In the genomic region with DNA sequence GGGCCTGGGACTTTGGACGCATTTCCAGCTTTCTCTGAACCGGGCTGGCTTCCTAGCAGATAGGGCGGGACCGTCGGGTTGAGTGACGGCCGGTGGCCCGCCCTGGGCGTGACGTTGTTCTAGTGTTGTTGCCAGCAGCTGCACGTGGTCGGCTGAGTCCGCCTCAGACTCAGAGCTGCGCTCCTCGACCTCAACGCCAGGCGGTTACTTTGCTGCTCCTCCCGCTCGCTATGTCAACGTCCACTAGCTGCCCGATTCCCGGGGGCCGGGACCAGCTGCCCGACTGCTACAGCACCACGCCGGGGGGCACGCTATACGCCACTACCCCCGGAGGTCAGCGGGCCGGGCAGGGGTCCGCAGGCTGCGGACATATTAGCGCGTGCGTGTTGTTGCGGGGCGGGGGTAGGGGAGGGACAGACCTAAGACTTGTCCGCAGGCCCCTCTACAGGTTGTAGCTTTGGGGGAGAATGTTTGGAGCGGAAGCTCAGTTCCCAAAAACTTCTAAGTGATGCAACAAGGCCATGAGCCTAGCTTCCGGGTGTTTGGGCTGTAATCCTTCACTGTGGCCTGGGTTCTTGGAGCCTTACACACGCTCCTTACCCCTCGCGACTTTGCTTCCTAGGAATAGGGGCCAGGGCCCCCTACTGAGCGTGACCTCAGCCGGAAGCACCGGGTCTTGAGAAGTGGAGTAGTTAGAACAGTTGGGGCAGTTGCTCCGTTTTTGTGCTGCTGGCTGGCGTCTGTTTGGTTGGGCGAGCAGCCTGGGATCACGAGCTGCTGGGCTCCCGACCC, we compare ENCODE assay signal across 8 cellular contexts. TPM values are rescaled to one million over a fixed set of nuclear protein-coding genes. Genes with fewer than 3 reads are reported as not detected.
DNase-seq lines count a peak whose midpoint lies in the region; ATAC-seq and TF ChIP-seq lines count a peak whose summit lies in the region.

A gene (plus strand): TSS at position 155 of the 792 bp plus-strand sequence. CDS start 76 bp downstream, at position 231.

- no peaks in the 10 kb centered on the region for H3K9me3 Mint-ChIP-seq in activated CD4-positive, alpha-beta T cell treated with anti-CD3 and anti-CD28 coated beads, Interleukin-2, amount 10 ng/mL, durations not matched to agents 24 days and 14 days

- peaks cover 47% of the 10 kb centered on the region for H3K36me3 Mint-ChIP-seq in activated CD4-positive, alpha-beta T cell treated with anti-CD3 and anti-CD28 coated beads, Interleukin-2, amount 10 ng/mL, durations not matched to agents 24 days and 14 days (ENCODE audit: low read depth)

- ATAC-seq in GM18502 (IDR thresholded peaks at IDR 0.05; ENCODE audit: poor library complexity, unreplicated experiment) (peak; percentile 98), HG02943 (IDR thresholded peaks at IDR 0.05; ENCODE audit: low read depth, unreplicated experiment) (peak; percentile 96)

- H3K9ac ChIP-seq in colonic mucosa (ENCODE audit: low read depth in 2 of 2, low read length in 2 of 2) = peak within 1 kb of the TSS; percentile 75 to 89

- H3K27me3 Mint-ChIP-seq in activated CD4-positive, alpha-beta T cell treated with anti-CD3 and anti-CD28 coated beads, Interleukin-2, amount 10 ng/mL, durations not matched to agents 24 days and 14 days = no peaks in the 10 kb centered on the region

- H3K9me3 ChIP-seq in colonic mucosa = no peaks in the 10 kb centered on the region

- DNase-seq in NCI-H2171 (lab: John Stamatoyannopoulos, UW) (peak; percentile 61), colonic mucosa (peak; percentile 98), kidney tubule cell (ENCODE audit: low spot score) (peak; percentile 93), NCI-H446 (lab: John Stamatoyannopoulos, UW) (no peak)
- peak; percentile 96 for DNase-seq in activated CD4-positive, alpha-beta T cell treated with anti-CD3 and anti-CD28 coated beads, Interleukin-2, amount 10 ng/mL, durations not matched to agents 24 days and 14 days
- DNase-seq in stimulated activated CD4-positive, alpha-beta T cell treated with anti-CD3 and anti-CD28 coated beads, Interleukin-1b, Interleukin-23, amount 100 ng/mL, for 1 hour (ENCODE audit: low read depth in 2 of 2) = peak; percentile 49 to 64

- peak; percentile 47 for TF ChIP-seq CTCF in colonic mucosa (IDR thresholded peaks at IDR 0.05)

- H3K4me1 ChIP-seq in colonic mucosa = peaks cover 22% of the 10 kb centered on the region

- H3K27me3 ChIP-seq in colonic mucosa = no peaks in the 10 kb centered on the region

- peak within 1 kb of the TSS; percentile 82 for H3K4me3 Mint-ChIP-seq in activated CD4-positive, alpha-beta T cell treated with anti-CD3 and anti-CD28 coated beads, Interleukin-2, amount 10 ng/mL, durations not matched to agents 24 days and 14 days

- peak within 1 kb of the TSS; percentile 32 for H3K4me3 ChIP-seq in colonic mucosa

- H3K27ac ChIP-seq in colonic mucosa = peak within 1 kb of the TSS; percentile 93

- peaks cover 13% of the 10 kb centered on the region for H3K36me3 ChIP-seq in colonic mucosa

- H3K27ac Mint-ChIP-seq in activated CD4-positive, alpha-beta T cell treated with anti-CD3 and anti-CD28 coated beads, Interleukin-2, amount 10 ng/mL, durations not matched to agents 24 days and 14 days = peak within 1 kb of the TSS; percentile 89

- intact Hi-C loops in activated CD4-positive, alpha-beta T cell treated with anti-CD3 and anti-CD28 coated beads, Interleukin-2, amount 10 ng/mL, durations not matched to agents 24 days and 14 days (cut with micrococcal nuclease) = loop anchor here (1.0 kb wide), 2 partner anchors 10 to 17 kb away; a partner anchor contains a TSS
- intact Hi-C loops in colonic mucosa (cut with DNase I) = loop anchor here (10.0 kb wide), 2 partner anchors 157 to 173 kb away; a partner anchor contains a TSS

- H3K4me1 Mint-ChIP-seq in activated CD4-positive, alpha-beta T cell treated with anti-CD3 and anti-CD28 coated beads, Interleukin-2, amount 10 ng/mL, durations not matched to agents 24 days and 14 days = peaks cover 26% of the 10 kb centered on the region

RNA-seq across cellular contexts. Expression of the gene that starts here (rescaled TPM):
- 13.8 and 13.9 TPM in 2 replicates for total RNA-seq in activated CD4-positive, alpha-beta T cell treated with anti-CD3 and anti-CD28 coated beads, Interleukin-2, amount 10 ng/mL, durations not matched to agents 24 days and 14 days
- 10 to 100 TPM; 13.5 to 13.8 TPM for total RNA-seq in colonic mucosa

Comparison
In these comparisons a context has a peak if more than half of its experiments do, and no peak if none do; other contexts are left out.
1. DNase-seq: peak in NCI-H2171 (single experiment), activated CD4-positive, alpha-beta T cell treated with anti-CD3 and anti-CD28 coated beads, Interleukin-2, amount 10 ng/mL, durations not matched to agents 24 days and 14 days (single experiment), colonic mucosa (single experiment), kidney tubule cell (single experiment) and stimulated activated CD4-positive, alpha-beta T cell treated with anti-CD3 and anti-CD28 coated beads, Interleukin-1b, Interleukin-23, amount 100 ng/mL, for 1 hour (2 of 2); none in NCI-H446 (0 of 2).